In genomic region chr5:31531888-31532710, GRCh38 we compare ENCODE assay signal across 8 cellular contexts. TPM values are rescaled to one million over a fixed set of nuclear protein-coding genes. Genes with fewer than 3 reads are reported as not detected.
DNase-seq lines count a peak whose midpoint lies in the region; ATAC-seq and TF ChIP-seq lines count a peak whose summit lies in the region.

Gene C5orf22 (plus strand): TSS chr5:31532301. CDS start chr5:31532393, 92 bp downstream.
Gene DROSHA (minus strand): TSS chr5:31532093. CDS start chr5:31529059, 3,034 bp downstream.

- H3K4ac ChIP-seq in IMR-90 (ENCODE audit: low read depth, low read length): peak within 1 kb of the TSS; percentile 82

- no peak for TF ChIP-seq POLR2A in IMR-90 (IDR thresholded peaks at IDR 0.05; ENCODE audit: low read depth, low read length)

- no peak for TF ChIP-seq CTCF in IMR-90 (conservative IDR thresholded peaks at IDR 0.05; ENCODE audit: low read depth, low read length)
- TF ChIP-seq CTCF in mucosa of descending colon (IDR thresholded peaks at IDR 0.05): no peak

- peak within 1 kb of the TSS; percentile 40 for H2BK20ac ChIP-seq in IMR-90 (ENCODE audit: low read depth, low read length)

- H4K20me1 ChIP-seq in IMR-90 (ENCODE audit: insufficient read depth, low read length): peaks cover 4% of the 10 kb centered on the region

- dilution Hi-C loops in IMR-90 (cut with HindIII; ENCODE audit: low sequenced_read_pairs, unreplicated experiment): no loop called here

- H3K23ac ChIP-seq in IMR-90 (ENCODE audit: low read depth, low read length): peak within 1 kb of the TSS; percentile 92

- H2AK9ac ChIP-seq in IMR-90 (replicated peaks; ENCODE audit: low read depth, low read length, poor library complexity): peak within 1 kb of the TSS; percentile 73

- peak within 1 kb of the TSS; percentile 92 for H3K4me3 ChIP-seq in IMR-90 (ENCODE audit: insufficient read depth, low read depth, low read length)
- peak within 1 kb of the TSS; percentile 62 for H3K4me3 ChIP-seq in mucosa of descending colon

- in situ Hi-C loops in IMR-90 (cut with MboI; ENCODE audit: low sequenced_read_pairs): no loop called here

- H3K27me3 ChIP-seq in IMR-90 (ENCODE audit: control insufficient read depth, insufficient read depth, low read length): no peaks in the 10 kb centered on the region

- H4K8ac ChIP-seq in IMR-90 (ENCODE audit: low read depth in 2 of 2, low read length in 2 of 2): peak within 1 kb of the TSS; percentile 90 to 92

- H3K9me1 ChIP-seq in IMR-90 (ENCODE audit: insufficient read depth, low read length): peaks cover 10% of the 10 kb centered on the region; the same call in 1 of the 2 replicates

- H3K9me3 ChIP-seq in IMR-90 (ENCODE audit: control insufficient read depth, insufficient read depth, low read length): no peaks in the 10 kb centered on the region
- H3K9me3 ChIP-seq in mucosa of descending colon: no peaks in the 10 kb centered on the region

- H3K56ac ChIP-seq in IMR-90 (ENCODE audit: extremely low read depth, insufficient read depth, low read length): peak within 1 kb of the TSS; percentile 92

- H3K18ac ChIP-seq in IMR-90 (ENCODE audit: low read depth, low read length): no peak within 1 kb of the TSS

- H3K4me2 ChIP-seq in IMR-90 (ENCODE audit: low read depth, low read length): peak within 1 kb of the TSS; percentile 93

- H2BK120ac ChIP-seq in IMR-90 (ENCODE audit: low read depth, low read length): peak within 1 kb of the TSS; percentile 28; the same call in 1 of the 2 replicates

- peak within 1 kb of the TSS; percentile 57 for H3K14ac ChIP-seq in IMR-90 (replicated peaks; ENCODE audit: low read depth, low read length)

- H3K9ac ChIP-seq in IMR-90 (ENCODE audit: low read depth, low read length): peak within 1 kb of the TSS; percentile 96

- 0 out of 3 replicates have a peak within 1 kb of the TSS, but pooled peaks have one; percentile 24 for H2BK15ac ChIP-seq in IMR-90 (ENCODE audit: low read depth, low read length)

- H2AFZ ChIP-seq in IMR-90 (replicated peaks; ENCODE audit: low read length, poor library complexity): peak within 1 kb of the TSS; percentile 92

- BruUV-seq in IMR-90 (replicated peaks; lab: Mats Ljungman, UMichigan): no TSS peak

- H3K79me1 ChIP-seq in IMR-90 (ENCODE audit: low read depth in 1 of 2, low read length in 2 of 2): peaks cover 51 to 61% of the 10 kb centered on the region in 2 experiments

- ATAC-seq in GM21528 (IDR thresholded peaks at IDR 0.05; ENCODE audit: low FRiP score, unreplicated experiment): peak; percentile 94
- peak; percentile 99 for ATAC-seq in IMR-90 (ENCODE audit: low read depth)
- peak; percentile 98 for ATAC-seq in mucosa of descending colon

- intact Hi-C loops in IMR-90 (cut with micrococcal nuclease): loop anchor here (1.0 kb wide), 1 partner anchor 561 kb away; no protein-coding TSS in a partner anchor
- intact Hi-C loops in mucosa of descending colon (cut with DNase I, micrococcal nuclease): no loop called here

- H3K4me1 ChIP-seq in IMR-90 (ENCODE audit: control insufficient read depth, insufficient read depth, low read length): peaks cover 4% of the 10 kb centered on the region
- H3K4me1 ChIP-seq in mucosa of descending colon (ENCODE audit: low read depth): peaks cover 18% of the 10 kb centered on the region

- DNase-seq in DMS114 treated with DMSO at 0.1 percent for 48 hours (lab: John Stamatoyannopoulos, UW; ENCODE audit: unreplicated experiment) (peak; percentile 92), IMR-90 (peak; percentile 95), OCI-M1 (lab: John Stamatoyannopoulos, UW) (peak; percentile 97), activated T-cell treated with anti-CD3 and anti-CD28 coated beads for 24 hours (ENCODE audit: low read depth) (peak; percentile 91), epithelial cell of prostate (ENCODE audit: low read depth, low spot score) (peak; percentile 87), mucosa of descending colon (peak; percentile 96 to 98 (median 96))
- DNase-seq in stimulated activated CD8-positive, alpha-beta memory T cell treated with anti-CD3 and anti-CD28 coated beads, Interleukin-4, amount 100 ng/mL, for 24 hours (ENCODE audit: low read depth): peak; percentile 90

- H2AK5ac ChIP-seq in IMR-90 (ENCODE audit: low read depth, low read length): peak within 1 kb of the TSS; percentile 79; the same call in 1 of the 2 replicates

- CTCF ChIA-PET in IMR-90 (lab: Yijun Ruan, JAX): interaction anchor here (0.5 to 1.2 kb wide), 3 partner anchors 10 to 117 kb away, joined by 3 to 6 read pairs (median 3); no protein-coding TSS in a partner anchor

- POLR2A ChIA-PET in IMR-90 (lab: Charles Lee; ENCODE audit: unreplicated experiment): interaction anchor here (0.6 kb wide), 3 partner anchors 87 to 639 kb away, joined by 3 to 10 read pairs (median 3); no protein-coding TSS in a partner anchor

- H4K91ac ChIP-seq in IMR-90 (ENCODE audit: insufficient read depth, low read depth, low read length): peak within 1 kb of the TSS; percentile 64

- no peak for TF ChIP-seq RAD21 in IMR-90 (IDR thresholded peaks at IDR 0.05; ENCODE audit: low read length)

- H3K36me3 ChIP-seq in IMR-90 (ENCODE audit: control insufficient read depth, insufficient read depth, low read length) (peaks cover 17% of the 10 kb centered on the region), mucosa of descending colon (ENCODE audit: low read depth) (no peaks in the 10 kb centered on the region)

- peak within 1 kb of the TSS; percentile 68 for H2BK5ac ChIP-seq in IMR-90 (ENCODE audit: low read depth, low read length, poor library complexity, severe bottlenecking)

- WGBS in IMR-90 (ENCODE audit: extremely low coverage in 2 of 2, insufficient read length in 1 of 2), 2 experiments: no CpG with 5 or more reads among the region's 58 CpGs

- peak within 1 kb of the TSS; percentile 95 for H3K27ac ChIP-seq in IMR-90 (ENCODE audit: insufficient read depth, low read length)
- peak within 1 kb of the TSS; percentile 74 for H3K27ac ChIP-seq in epithelial cell of prostate

- H4K5ac ChIP-seq in IMR-90 (ENCODE audit: low read depth, low read length): peak within 1 kb of the TSS; percentile 72

TF ChIP-seq in IMR-90, 13 proteins besides CTCF, POLR2A, EP300 and RAD21:
- TF ChIP-seq MXI1 (IDR thresholded peaks at IDR 0.05; ENCODE audit: borderline replicate concordance, low read depth, low read length): no peak; the same call in 1 of the 2 replicates
- peak; percentile 53; the same call in 1 of the 2 replicates for TF ChIP-seq MAZ (IDR thresholded peaks at IDR 0.05; ENCODE audit: borderline replicate concordance, low read depth, low read length)
- peak; percentile 70; the same call in 1 of the 2 replicates for TF ChIP-seq FOS (IDR thresholded peaks at IDR 0.05; ENCODE audit: low read depth, low read length)

RNA-seq across cellular contexts. Expression of gene C5orf22, which starts in this region (rescaled TPM):
- total RNA-seq in IMR-90 (2012; rRNA removed): 19.9 and 23.3 TPM in 2 replicates
- polyA plus RNA-seq in IMR-90 (2012; rRNA removed): 8.6 and 11.2 TPM in 2 replicates
- 2.2 and 2.6 TPM in 2 replicates for polyA plus RNA-seq in IMR-90 (2012; cell fraction: cytosol; rRNA removed)
- polyA plus RNA-seq in IMR-90 (2012; cell fraction: nucleus; rRNA removed; ENCODE audit: low replicate concordance): 2.3 and 7.9 TPM in 2 replicates
- total RNA-seq in mucosa of descending colon: 10 to 100 TPM; 24.0 to 26.7 (median 24.6) TPM

RNA-seq across cellular contexts. Expression of gene DROSHA, which starts in this region (rescaled TPM):
- total RNA-seq in IMR-90 (2012; rRNA removed): 36.4 and 41.4 TPM in 2 replicates
- polyA plus RNA-seq in IMR-90 (2012; rRNA removed): 36.5 and 39.6 TPM in 2 replicates
- polyA plus RNA-seq in IMR-90 (2012; cell fraction: cytosol; rRNA removed): 6.8 and 22.8 TPM in 2 replicates
- polyA plus RNA-seq in IMR-90 (2012; cell fraction: nucleus; rRNA removed; ENCODE audit: low replicate concordance): 24.8 and 75.9 TPM in 2 replicates
- 10 to 100 TPM; 46.6 to 72.4 (median 53.3) TPM for total RNA-seq in mucosa of descending colon

Comparison
In these comparisons a context has a peak if more than half of its experiments do, and no peak if none do; other contexts are left out.
1. Peak in every context shown above with its lines: DNase-seq, ATAC-seq, H3K4me3 ChIP-seq and H3K27ac ChIP-seq.